9 cellular contexts compared by ENCODE assay signal in the genomic region with DNA sequence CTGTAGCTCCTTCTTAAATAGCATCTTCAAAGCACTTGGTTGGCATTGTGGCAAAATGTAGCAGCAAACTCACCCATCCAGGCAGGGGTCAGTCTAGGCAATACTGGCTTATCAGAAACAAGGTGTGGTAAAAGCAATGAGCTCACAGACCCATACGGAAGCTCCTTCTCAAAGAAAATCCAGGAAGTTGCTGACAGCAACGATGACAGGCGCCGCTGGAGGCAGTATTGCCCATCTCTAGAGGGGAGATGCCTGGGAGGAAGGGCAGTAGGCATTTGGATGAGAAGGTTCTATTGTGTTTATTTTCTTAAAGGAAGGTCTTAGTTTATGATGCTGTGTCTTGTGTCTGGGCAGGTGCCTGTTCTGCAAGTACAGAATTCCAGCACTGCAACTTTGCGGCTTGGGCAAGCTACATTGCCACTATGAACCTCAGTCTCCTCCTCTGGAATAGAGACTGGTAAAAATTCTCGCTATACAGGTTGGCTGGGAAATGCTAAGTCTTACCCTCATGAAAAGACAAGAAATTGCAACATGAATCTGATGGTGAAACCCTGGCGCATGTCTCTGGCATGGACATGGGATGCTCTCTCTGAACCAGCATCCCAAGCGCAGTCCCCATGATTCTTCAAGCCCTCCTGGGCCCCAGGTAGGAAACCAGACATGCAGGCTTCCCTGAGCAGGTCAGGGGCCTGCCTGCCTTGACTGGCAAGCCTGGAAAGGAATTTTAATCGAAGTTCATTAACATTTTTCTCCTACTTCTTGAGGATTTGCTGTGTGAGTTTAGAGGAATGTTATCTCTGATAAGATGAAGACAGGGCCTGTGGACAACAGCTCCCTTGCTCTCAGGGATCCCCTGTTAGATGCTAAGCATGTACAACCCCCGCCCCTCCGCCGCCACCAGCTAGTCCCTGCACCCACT.
DNase-seq lines count a peak whose midpoint lies in the region; ATAC-seq, FAIRE-seq and TF ChIP-seq lines count a peak whose summit lies in the region.
"Had no signal": no experiment of that assay in that cellular context is flagged by ENCODE, and none has a peak within 500 bp of the region (broad histone marks: within the 10 kb centered on the region; RNA-seq: fewer than 3 reads in every experiment).

No MANE protein-coding gene starts in this region.

- no peaks in the 10 kb centered on the region for H4K20me1 ChIP-seq in MM.1S (ENCODE audit: insufficient read depth, low read length)
- H4K20me1 ChIP-seq in K562 (replicated peaks; ENCODE audit: control insufficient read depth, insufficient read depth, low read length) = no peaks in the 10 kb centered on the region; the same call in 1 of the 2 replicates
- no peaks in the 10 kb centered on the region; the same call in 1 of the 2 replicates for H4K20me1 ChIP-seq in HepG2 (ENCODE audit: insufficient read depth, low read length)

- POLR2A ChIA-PET in K562 (lab: Yijun Ruan, JAX) = interaction anchor here (0.6 to 1.0 kb wide), 3 partner anchors 72 to 375 kb away, joined by 3 to 5 read pairs (median 3); no protein-coding TSS in a partner anchor
- POLR2A ChIA-PET in HepG2 (lab: Yijun Ruan, JAX) = no interaction called here

- TF ChIP-seq RAD21 in K562 (CRISPR knock-in tag; conservative IDR thresholded peaks at IDR 0.05 in 1 of 2, IDR thresholded peaks at IDR 0.05 in 1 of 2) (peak; percentile 65 to 75), HepG2 (CRISPR knock-in tag; IDR thresholded peaks at IDR 0.05) (no peak; the same call in 1 of the 2 replicates)

- no peak overlapping the region for H3K27ac Mint-ChIP-seq in activated CD8-positive, alpha-beta memory T cell treated with anti-CD3 and anti-CD28 coated beads, Interleukin-2, amount 10 ng/mL, durations not matched to agents 7 days and 5 days
- H3K27ac Mint-ChIP-seq: activated naive CD8-positive, alpha-beta T cell had no signal

- TF ChIP-seq EP300 in K562 (IDR thresholded peaks at IDR 0.05; ENCODE audit: low read length) (no peak), HepG2 (IDR thresholded peaks at IDR 0.05; ENCODE audit: low read depth in 2 of 2, low read length in 2 of 2) (no peak), HepG2 (CRISPR knock-in tag; IDR thresholded peaks at IDR 0.05; ENCODE audit: borderline replicate concordance) (no peak)

- H3F3A ChIP-seq in MM.1S (ENCODE audit: insufficient read depth, low read length) = no peaks in the 10 kb centered on the region

- H3K9me3 Mint-ChIP-seq in activated CD8-positive, alpha-beta memory T cell treated with anti-CD3 and anti-CD28 coated beads, Interleukin-2, amount 10 ng/mL, durations not matched to agents 7 days and 5 days (ENCODE audit: low read depth) = peaks cover 1% of the 10 kb centered on the region

- BruUV-seq in K562 (replicated peaks; lab: Mats Ljungman, UMichigan) = no TSS peak
- no TSS peak for BruUV-seq in HepG2 (replicated peaks; lab: Mats Ljungman, UMichigan)

- in situ Hi-C loops in K562 (cut with MboI) (no loop called here), HepG2 (cut with HindIII; ENCODE audit: extremely low pct_ligation_motif_present, low pct_unique_long_range_greater_than_20kb) (loop anchor here (10.0 kb wide), 1 partner anchor 196 kb away; no protein-coding TSS in a partner anchor)

- CTCF ChIA-PET in activated CD8-positive, alpha-beta memory T cell treated with anti-CD3 and anti-CD28 coated beads, Interleukin-2, amount 10 ng/mL, durations not matched to agents 7 days and 5 days (lab: Charles Lee) = interaction anchor here (0.6 to 1.0 kb wide), 2 partner anchors 227 to 231 kb away, joined by 3 read pairs; no protein-coding TSS in a partner anchor
- CTCF ChIA-PET in K562 (lab: Yijun Ruan, JAX; ENCODE audit: low intra/inter-chr PET ratio) = interaction anchor here (1.3 kb wide), 1 partner anchor 193 kb away, joined by 8 read pairs; no protein-coding TSS in a partner anchor
- CTCF ChIA-PET in HepG2 (lab: Yijun Ruan, JAX; ENCODE audit: low intra/inter-chr PET ratio, low total read pairs) = interaction anchor here (1.4 kb wide), 1 partner anchor 227 kb away, joined by 8 read pairs; no protein-coding TSS in a partner anchor

- H3K4me3 ChIP-seq in MM.1S (ENCODE audit: low read length) = no peak overlapping the region
- no peak overlapping the region for H3K4me3 ChIP-seq in K562
- no peak overlapping the region for H3K4me3 ChIP-seq in HepG2 (replicated peaks in 1 of 3; ENCODE audit: insufficient read depth in 1 of 3, low read depth in 2 of 3, low read length in 3 of 3)

- FAIRE-seq in K562 (lab: Jason Lieb, UNC) (peak; percentile 87), HepG2 (lab: Jason Lieb, UNC) (peak; percentile 83)

- 9% methylated on average over 12 of the region's 12 CpGs for WGBS in K562 (ENCODE audit: insufficient coverage, low coverage, missing lambda C conversion rate)
- WGBS in HepG2 (ENCODE audit: low lambda C conversion rate) = 25% methylated on average over 11 of the region's 12 CpGs

- H3K4me1 ChIP-seq in MM.1S (ENCODE audit: low read length) (no peaks in the 10 kb centered on the region), K562 (replicated peaks in 1 of 2; ENCODE audit: control insufficient read depth in 2 of 2, insufficient read depth in 2 of 2, low read length in 2 of 2) (no peaks in the 10 kb centered on the region), HepG2 (ENCODE audit: insufficient read depth, low read length) (no peaks in the 10 kb centered on the region)

- peak; percentile 50 for DNase-seq in activated CD8-positive, alpha-beta memory T cell treated with anti-CD3 and anti-CD28 coated beads, Interleukin-2, amount 10 ng/mL, durations not matched to agents 7 days and 5 days
- DNase-seq in activated CD8-positive, alpha-beta memory T cell treated with anti-CD3 and anti-CD28 coated beads, Interleukin-2, amount 50 U/mL, for 4 hours = no peak
- DNase-seq in MM.1S = no peak
- peak; percentile 46 to 68 (median 55) for DNase-seq in K562 (ENCODE audit: extremely low read depth in 1 of 4, low spot score in 3 of 4)
- peak; percentile 45 for DNase-seq in HepG2 (ENCODE audit: low spot score)
- no peak for DNase-seq in activated gamma-delta T cell treated with Interleukin-2 at 50 U/mL for 16 hours
- no peak for DNase-seq in NAMALWA (ENCODE audit: low spot score)
- no peak for DNase-seq in activated effector memory CD4-positive, alpha-beta T cell treated with Interleukin-2 at 50 U/mL for 16 hours

- H3K27me3 ChIP-seq in MM.1S (replicated peaks; ENCODE audit: insufficient read depth, low read length) (no peaks in the 10 kb centered on the region), K562 (ENCODE audit: control insufficient read depth in 2 of 2, insufficient read depth in 2 of 2, low read length in 2 of 2) (peaks cover 0 to 24% of the 10 kb centered on the region in 2 experiments; a peak in 4 of 5 replicates), HepG2 (ENCODE audit: control insufficient read depth in 1 of 2, insufficient read depth in 2 of 2, low read length in 2 of 2) (peaks cover 6 to 42% of the 10 kb centered on the region in 2 experiments; a peak in 3 of 5 replicates)

- no peaks in the 10 kb centered on the region for H3K9me1 ChIP-seq in K562 (ENCODE audit: control insufficient read depth, insufficient read depth, low read length)

- no peaks in the 10 kb centered on the region for H3K9me3 ChIP-seq in MM.1S (replicated peaks; ENCODE audit: insufficient read depth, low read length)
- no peaks in the 10 kb centered on the region for H3K9me3 ChIP-seq in K562 (replicated peaks; ENCODE audit: control insufficient read depth, insufficient read depth, low read depth, low read length)
- H3K9me3 ChIP-seq in HepG2 (ENCODE audit: low read length) = no peaks in the 10 kb centered on the region

- H3K4me2 ChIP-seq in MM.1S (ENCODE audit: low read depth, low read length) (no peak overlapping the region), K562 (ENCODE audit: insufficient read depth, low read length) (no peak overlapping the region), HepG2 (ENCODE audit: low read depth, low read length) (no peak overlapping the region)

- intact Hi-C loops in K562 (cut with micrococcal nuclease) = loop anchor here (2.0 kb wide), 1 partner anchor 194 kb away; no protein-coding TSS in a partner anchor
- intact Hi-C loops in HepG2 (cut with micrococcal nuclease; ENCODE audit: unreplicated experiment) = loop anchor here (2.0 to 5.0 kb wide), 2 partner anchors 193 to 228 kb away; no protein-coding TSS in a partner anchor

- H3K36me3 ChIP-seq in MM.1S (replicated peaks; ENCODE audit: insufficient read depth, low read length) (no peaks in the 10 kb centered on the region), K562 (ENCODE audit: control insufficient read depth, insufficient read depth, low read length) (no peaks in the 10 kb centered on the region), HepG2 (replicated peaks in 1 of 2; ENCODE audit: control insufficient read depth in 1 of 2, insufficient read depth in 2 of 2, low read length in 2 of 2) (no peaks in the 10 kb centered on the region)

- no peaks in the 10 kb centered on the region for H3K9me2 ChIP-seq in MM.1S (replicated peaks; ENCODE audit: insufficient read depth, low read length)

- TF ChIP-seq CTCF in MM.1S (IDR thresholded peaks at IDR 0.05; ENCODE audit: low read length) = peak; percentile 31; the same call in 1 of the 2 replicates
- TF ChIP-seq CTCF in K562 (IDR thresholded peaks at IDR 0.05 in 2 of 3, conservative IDR thresholded peaks at IDR 0.05 in 1 of 3; ENCODE audit: insufficient read depth in 2 of 3, low read depth in 1 of 3, low read length in 3 of 3) = peak; percentile 80 to 89 (median 85)
- peak; percentile 62 for TF ChIP-seq CTCF in HepG2 (CRISPR knock-in tag; IDR thresholded peaks at IDR 0.05)

- no peak overlapping the region for H3K4me3 Mint-ChIP-seq in activated CD8-positive, alpha-beta memory T cell treated with anti-CD3 and anti-CD28 coated beads, Interleukin-2, amount 10 ng/mL, durations not matched to agents 7 days and 5 days
- H3K4me3 Mint-ChIP-seq: activated naive CD8-positive, alpha-beta T cell had no signal

- H3K27ac ChIP-seq in MM.1S (ENCODE audit: low read length) (no peak overlapping the region), K562 (ENCODE audit: extremely low read depth, low read depth, low read length) (no peak overlapping the region), HepG2 (ENCODE audit: extremely low read length, insufficient read depth, low read length) (no peak overlapping the region)

- H2AFZ ChIP-seq in MM.1S (ENCODE audit: low read length) (no peak overlapping the region), K562 (ENCODE audit: low read depth, low read length) (no peak overlapping the region), HepG2 (ENCODE audit: low read length) (no peak overlapping the region)

- ATAC-seq in activated CD8-positive, alpha-beta memory T cell treated with anti-CD3 and anti-CD28 coated beads, Interleukin-2, amount 10 ng/mL, durations not matched to agents 7 days and 5 days = no peak
- peak; percentile 92 for ATAC-seq in K562
- ATAC-seq in HepG2 = peak; percentile 76

- no peaks in the 10 kb centered on the region for H3K79me2 ChIP-seq in MM.1S (ENCODE audit: low read length)
- no peaks in the 10 kb centered on the region for H3K79me2 ChIP-seq in K562 (ENCODE audit: control insufficient read depth, insufficient read depth, low read length)
- no peaks in the 10 kb centered on the region for H3K79me2 ChIP-seq in HepG2 (ENCODE audit: insufficient read depth, low read length)

- H3K9ac ChIP-seq in MM.1S (ENCODE audit: low read length) (no peak overlapping the region), K562 (ENCODE audit: insufficient read depth in 1 of 2, low read depth in 2 of 2, low read length in 2 of 2) (no peak overlapping the region), HepG2 (ENCODE audit: insufficient read depth, low read depth, low read length) (no peak overlapping the region)

- TF ChIP-seq POLR2A in K562 (conservative IDR thresholded peaks at IDR 0.05) = no peak
- no peak for TF ChIP-seq POLR2A in HepG2 (IDR thresholded peaks at IDR 0.05; ENCODE audit: insufficient read depth in 1 of 2, low read depth in 2 of 2, low read length in 2 of 2)

- peaks cover 4% of the 10 kb centered on the region for H3K27me3 Mint-ChIP-seq in activated CD8-positive, alpha-beta memory T cell treated with anti-CD3 and anti-CD28 coated beads, Interleukin-2, amount 10 ng/mL, durations not matched to agents 7 days and 5 days
- H3K27me3 Mint-ChIP-seq: activated naive CD8-positive, alpha-beta T cell had no signal

- no peaks in the 10 kb centered on the region for H3K4me1 Mint-ChIP-seq in activated CD8-positive, alpha-beta memory T cell treated with anti-CD3 and anti-CD28 coated beads, Interleukin-2, amount 10 ng/mL, durations not matched to agents 7 days and 5 days

- no peaks in the 10 kb centered on the region for H3K36me3 Mint-ChIP-seq in activated CD8-positive, alpha-beta memory T cell treated with anti-CD3 and anti-CD28 coated beads, Interleukin-2, amount 10 ng/mL, durations not matched to agents 7 days and 5 days
- H3K36me3 Mint-ChIP-seq: activated naive CD8-positive, alpha-beta T cell had no signal

Comparison
In these comparisons a context has a peak if more than half of its experiments do, and no peak if none do; other contexts are left out.
1. DNase-seq: peak in activated CD8-positive, alpha-beta memory T cell treated with anti-CD3 and anti-CD28 coated beads, Interleukin-2, amount 10 ng/mL, durations not matched to agents 7 days and 5 days (single experiment), K562 (4 of 4) and HepG2 (single experiment); none in activated CD8-positive, alpha-beta memory T cell treated with anti-CD3 and anti-CD28 coated beads, Interleukin-2, amount 50 U/mL, for 4 hours (single experiment), MM.1S (single experiment), activated gamma-delta T cell treated with Interleukin-2 at 50 U/mL for 16 hours (single experiment), NAMALWA (single experiment) and activated effector memory CD4-positive, alpha-beta T cell treated with Interleukin-2 at 50 U/mL for 16 hours (single experiment).
2. CTCF ChIP-seq: peak in every context shown above with its lines; median percentile 85 in K562; 62 in HepG2; 31 in MM.1S.